Comparison of ENCODE assay signal across 12 cellular contexts in genomic region chr5:131794596-131794995, GRCh38. TPM values are rescaled to one million over a fixed set of nuclear protein-coding genes. Genes with fewer than 3 reads are reported as not detected.
DNase-seq lines count a peak whose midpoint lies in the region; ATAC-seq and TF ChIP-seq lines count a peak whose summit lies in the region.
"Had no signal": no experiment of that assay in that cellular context is flagged by ENCODE, and none has a peak within 500 bp of the region (broad histone marks: within the 10 kb centered on the region; RNA-seq: fewer than 3 reads in every experiment).

No MANE protein-coding gene starts in this region.

- peaks cover 44% of the 10 kb centered on the region for H3K4me1 Mint-ChIP-seq in activated T-cell treated with anti-CD3 and anti-CD28 coated beads, Interleukin-2, amount 50 U/mL, for 4 hours (ENCODE audit: low read depth)
- H3K4me1 Mint-ChIP-seq in stimulated activated effector memory CD8-positive, alpha-beta T cell treated with anti-CD3 and anti-CD28 coated beads, Interleukin-12 subunit alpha, Interleukin-12 subunit beta, amount 100 ng/mL, for 72 hours = peaks cover 23% of the 10 kb centered on the region

- no peak for ATAC-seq in activated T-cell treated with anti-CD3 and anti-CD28 coated beads, Interleukin-2, amount 50 U/mL, for 4 hours
- no peak for ATAC-seq in stimulated activated effector memory CD8-positive, alpha-beta T cell treated with anti-CD3 and anti-CD28 coated beads, Interleukin-12 subunit alpha, Interleukin-12 subunit beta, amount 100 ng/mL, for 72 hours
- ATAC-seq in GM19324 (IDR thresholded peaks at IDR 0.05; ENCODE audit: low FRiP score, unreplicated experiment) (no peak), HG02852 (IDR thresholded peaks at IDR 0.05; ENCODE audit: unreplicated experiment) (no peak)

- H3K4me1 ChIP-seq in OCI-LY1 (ENCODE audit: insufficient read depth, low read length, severe bottlenecking) = peaks cover 39% of the 10 kb centered on the region

- H3K27me3 ChIP-seq in OCI-LY1 (ENCODE audit: insufficient read depth, low read length) = no peaks in the 10 kb centered on the region
- H3K27me3 ChIP-seq: upper lobe of left lung had no signal

- H2AFZ ChIP-seq in OCI-LY1 (ENCODE audit: low read length) = no peak overlapping the region

- no peaks in the 10 kb centered on the region for H4K20me1 ChIP-seq in OCI-LY1 (ENCODE audit: insufficient read depth, low read length)

- peak overlapping the region; percentile 96 for H3K4me3 ChIP-seq in OCI-LY1 (ENCODE audit: low read depth, low read length, poor library complexity, severe bottlenecking)
- H3K4me3 ChIP-seq in epithelial cell of proximal tubule (ENCODE audit: low read depth, low read length) = peak overlapping the region; percentile 96

- no peak overlapping the region for H3K27ac Mint-ChIP-seq in stimulated activated effector memory CD8-positive, alpha-beta T cell treated with anti-CD3 and anti-CD28 coated beads, Interleukin-12 subunit alpha, Interleukin-12 subunit beta, amount 100 ng/mL, for 72 hours

- DNase-seq in activated T-cell treated with anti-CD3 and anti-CD28 coated beads, Interleukin-2, amount 50 U/mL, for 4 hours = no peak
- DNase-seq in activated T-cell treated with anti-CD3 and anti-CD28 coated beads for 4 hours = no peak
- DNase-seq in epithelial cell of proximal tubule (ENCODE audit: low read depth) = no peak
- DNase-seq in stimulated activated effector memory CD8-positive, alpha-beta T cell treated with anti-CD3 and anti-CD28 coated beads, Interleukin-12 subunit alpha, Interleukin-12 subunit beta, amount 100 ng/mL, for 72 hours (ENCODE audit: low spot score in 2 of 2) = no peak
- DNase-seq in occipital lobe (lab: John Stamatoyannopoulos, UW) = no peak
- DNase-seq: activated CD4-positive, alpha-beta T cell treated with anti-CD3 and anti-CD28 coated beads for 1 hour; NCI-H1105 had no signal

- no peak for TF ChIP-seq CTCF in OCI-LY1 (IDR thresholded peaks at IDR 0.05; ENCODE audit: low read length)
- TF ChIP-seq CTCF in epithelial cell of proximal tubule (conservative IDR thresholded peaks at IDR 0.05; ENCODE audit: low read depth, low read length) = no peak

- H3K9me3 Mint-ChIP-seq in activated T-cell treated with anti-CD3 and anti-CD28 coated beads, Interleukin-2, amount 50 U/mL, for 4 hours = no peaks in the 10 kb centered on the region
- no peaks in the 10 kb centered on the region for H3K9me3 Mint-ChIP-seq in stimulated activated effector memory CD8-positive, alpha-beta T cell treated with anti-CD3 and anti-CD28 coated beads, Interleukin-12 subunit alpha, Interleukin-12 subunit beta, amount 100 ng/mL, for 72 hours

- peak overlapping the region; percentile 35 for H3K27ac ChIP-seq in OCI-LY1 (ENCODE audit: low read depth, low read length, poor library complexity, severe bottlenecking)
- H3K27ac ChIP-seq: C4-2B had no signal

- H3K27me3 Mint-ChIP-seq in activated T-cell treated with anti-CD3 and anti-CD28 coated beads, Interleukin-2, amount 50 U/mL, for 4 hours (ENCODE audit: low read depth) = no peaks in the 10 kb centered on the region

- H3K79me2 ChIP-seq in OCI-LY1 (ENCODE audit: insufficient read depth, low read length) = peaks cover 65% of the 10 kb centered on the region

- H3K36me3 Mint-ChIP-seq in activated T-cell treated with anti-CD3 and anti-CD28 coated beads, Interleukin-2, amount 50 U/mL, for 4 hours (ENCODE audit: insufficient read depth) = peaks cover 8% of the 10 kb centered on the region
- peaks cover 15% of the 10 kb centered on the region for H3K36me3 Mint-ChIP-seq in stimulated activated effector memory CD8-positive, alpha-beta T cell treated with anti-CD3 and anti-CD28 coated beads, Interleukin-12 subunit alpha, Interleukin-12 subunit beta, amount 100 ng/mL, for 72 hours

- H3K4me2 ChIP-seq in OCI-LY1 (ENCODE audit: low read length) = peak overlapping the region; percentile 92

- no peaks in the 10 kb centered on the region for H3K9me2 ChIP-seq in OCI-LY1 (ENCODE audit: low read depth, low read length)

- no peaks in the 10 kb centered on the region for H3F3A ChIP-seq in OCI-LY1 (ENCODE audit: insufficient read depth, low read length)

- H3K9ac ChIP-seq in OCI-LY1 (ENCODE audit: low read length) = peak overlapping the region; percentile 90

- H3K9me3 ChIP-seq in OCI-LY1 (ENCODE audit: low read length) = no peaks in the 10 kb centered on the region
- H3K9me3 ChIP-seq: upper lobe of left lung had no signal

- H3K4me3 Mint-ChIP-seq in activated T-cell treated with anti-CD3 and anti-CD28 coated beads, Interleukin-2, amount 50 U/mL, for 4 hours = peak overlapping the region; percentile 27
- H3K4me3 Mint-ChIP-seq in stimulated activated effector memory CD8-positive, alpha-beta T cell treated with anti-CD3 and anti-CD28 coated beads, Interleukin-12 subunit alpha, Interleukin-12 subunit beta, amount 100 ng/mL, for 72 hours = peak overlapping the region; percentile 92

- no peaks in the 10 kb centered on the region for H3K36me3 ChIP-seq in OCI-LY1 (ENCODE audit: insufficient read depth, low read length)
- H3K36me3 ChIP-seq: upper lobe of left lung had no signal

RNA-seq across cellular contexts. Expression of gene FNIP1, which starts 2.2 kb away (rescaled TPM):
- total RNA-seq in activated T-cell treated with anti-CD3 and anti-CD28 coated beads, Interleukin-2, amount 50 U/mL, for 4 hours = 10 to 100 TPM; 12.4 to 13.8 (median 13.6) TPM
- total RNA-seq in epithelial cell of proximal tubule (14.4 and 15.6 TPM in 2 replicates), occipital lobe (64.4 TPM)
